Comparison of ENCODE assay signal across 14 cellular contexts in the genomic region with DNA sequence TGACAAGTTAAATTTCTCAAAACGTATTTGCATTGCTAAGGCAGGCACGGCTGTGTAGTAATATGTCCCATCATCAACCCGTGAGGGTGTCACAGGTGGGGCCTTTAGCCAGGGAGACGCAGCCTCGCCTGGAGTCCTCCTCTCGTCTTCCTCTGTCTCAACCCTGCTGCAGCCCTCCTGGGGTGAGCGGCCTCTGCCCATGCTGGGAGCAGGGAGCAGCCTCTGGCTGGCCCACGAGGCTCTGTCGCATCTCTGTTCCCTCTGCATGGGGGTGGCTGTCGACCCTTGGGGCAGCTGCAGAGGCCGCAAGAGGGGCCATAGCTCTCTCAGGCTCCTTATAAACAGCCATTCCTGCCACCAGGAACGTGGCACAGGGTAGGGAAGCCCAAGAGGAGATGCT. TPM values are rescaled to one million over a fixed set of nuclear protein-coding genes. Genes with fewer than 3 reads are reported as not detected.
DNase-seq lines count a peak whose midpoint lies in the region; ATAC-seq and TF ChIP-seq lines count a peak whose summit lies in the region.
"Had no signal": no experiment of that assay in that cellular context is flagged by ENCODE, and none has a peak within 500 bp of the region (broad histone marks: within the 10 kb centered on the region; RNA-seq: fewer than 3 reads in every experiment).

No MANE protein-coding gene starts in this region.

- H4K20me1 ChIP-seq in GM23248 (ENCODE audit: insufficient read depth) = no peaks in the 10 kb centered on the region

- WGBS in GM23248 (ENCODE audit: low coverage in 1 of 2, low lambda C conversion rate in 2 of 2, missing lambda C conversion rate in 2 of 2), 2 experiments = 62 to 67% methylated on average over 11 to 12 of the region's 12 CpGs
- 75 to 81% (median 78%) methylated on average over 9 to 12 of the region's 12 CpGs for WGBS in stomach, 5 donors

- H3K79me2 ChIP-seq in GM23248 (ENCODE audit: insufficient read depth) = no peaks in the 10 kb centered on the region

- H3K9ac ChIP-seq in GM23248 (no peak overlapping the region), adipocyte (ENCODE audit: low read length) (peak overlapping the region; percentile 34)

- H2AFZ ChIP-seq in GM23248 = no peak overlapping the region

- H3K27me3 ChIP-seq in GM23248 (replicated peaks; ENCODE audit: insufficient read depth) (no peaks in the 10 kb centered on the region), adipocyte (replicated peaks; ENCODE audit: control insufficient read depth, insufficient read depth, low read length) (no peaks in the 10 kb centered on the region), layer of hippocampus (ENCODE audit: control insufficient read depth, insufficient read depth, low read length) (no peaks in the 10 kb centered on the region), stomach (no peaks in the 10 kb centered on the region)
- H3K27me3 ChIP-seq: ovary had no signal

- CTCF ChIA-PET in HEK293T (lab: Yijun Ruan, JAX) = interaction anchor here (0.7 to 3.4 kb wide), 18 partner anchors 10 to 202 kb away, joined by 3 to 93 read pairs (median 10); a partner anchor contains a TSS

- POLR2A ChIA-PET in HEK293T (lab: Yijun Ruan, JAX) = interaction anchor here (1.1 to 2.0 kb wide), 3 partner anchors 20 to 147 kb away, joined by 5 to 8 read pairs (median 6); a partner anchor contains a TSS

- DNase-seq in GM23248 (no peak), adipocyte (ENCODE audit: low read depth) (no peak), stomach (no peak), HEK293T (ENCODE audit: extremely low spot score) (no peak), amygdala (lab: John Stamatoyannopoulos, UW) (no peak)
- no peak for DNase-seq in stimulated activated CD4-positive, alpha-beta T cell treated with anti-CD3 and anti-CD28 coated beads, Interleukin-2, amount 100 ng/mL, for 24 hours
- DNase-seq: cortex of kidney, DMS79 had no signal

- 0 out of 2 replicates have a peak overlapping the region, but pooled peaks have one; percentile 73 for H3K27ac ChIP-seq in GM23248
- peak overlapping the region; percentile 96 for H3K27ac ChIP-seq in layer of hippocampus (ENCODE audit: low read depth, low read length)
- H3K27ac ChIP-seq in stomach = peak overlapping the region in 4 of 5 donors; percentile 30 to 96 (median 88)

- no peak overlapping the region for H3K4me3 ChIP-seq in GM23248
- H3K4me3 ChIP-seq in adipocyte (ENCODE audit: low read length) = no peak overlapping the region
- no peak overlapping the region for H3K4me3 ChIP-seq in stomach
- H3K4me3 ChIP-seq: ovary had no signal

- no peak for TF ChIP-seq CTCF in stomach (IDR thresholded peaks at IDR 0.05)

- H3F3A ChIP-seq in GM23248 (ENCODE audit: insufficient read depth) = 0 out of 2 replicates have a peak, but pooled peaks cover 4% of the 10 kb centered on the region

- no peak for TF ChIP-seq EP300 in stomach (IDR thresholded peaks at IDR 0.05)

- no peak overlapping the region for H3K4me2 ChIP-seq in GM23248 (ENCODE audit: unreplicated experiment)

- no peaks in the 10 kb centered on the region for H3K9me2 ChIP-seq in GM23248 (ENCODE audit: insufficient read depth)

- ATAC-seq in HG02678 (IDR thresholded peaks at IDR 0.05; ENCODE audit: unreplicated experiment) = no peak

- H3K9me3 ChIP-seq in GM23248 (ENCODE audit: low read depth) (no peaks in the 10 kb centered on the region), adipocyte (ENCODE audit: control insufficient read depth, low read length) (no peaks in the 10 kb centered on the region), stomach (no peaks in the 10 kb centered on the region)
- H3K9me3 ChIP-seq: ovary had no signal

- no peaks in the 10 kb centered on the region for H3K36me3 ChIP-seq in GM23248 (ENCODE audit: low read depth)
- H3K36me3 ChIP-seq in adipocyte (ENCODE audit: control insufficient read depth, insufficient read depth, low read length, severe bottlenecking) = peaks cover 3% of the 10 kb centered on the region
- H3K36me3 ChIP-seq in stomach = peaks cover 5 to 49% (median 38%) of the 10 kb centered on the region in 4 donors
- H3K36me3 ChIP-seq: ovary had no signal

- in situ Hi-C loops in GM23248 (cut with MboI) = no loop called here

- intact Hi-C loops in stomach (cut with DNase I; ENCODE audit: low total_unique reads) = loop anchor here (5.0 kb wide), 1 partner anchor 115 kb away; no protein-coding TSS in a partner anchor

- H3K4me1 ChIP-seq in GM23248 (ENCODE audit: insufficient read depth) (peaks cover 13% of the 10 kb centered on the region), adipocyte (ENCODE audit: control insufficient read depth, insufficient read depth, low read length) (peaks cover 20% of the 10 kb centered on the region), stomach (peaks cover 40 to 51% (median 49%) of the 10 kb centered on the region in 4 donors)

- no peak for TF ChIP-seq POLR2A in stomach (IDR thresholded peaks at IDR 0.05)

TF ChIP-seq in HEK293T, 16 proteins besides CTCF, POLR2A, EP300 and RAD21:
- no peak for TF ChIP-seq SUZ12 (IDR thresholded peaks at IDR 0.05)
- TF ChIP-seq FOXK2 (IDR thresholded peaks at IDR 0.05) = no peak
- no peak for TF ChIP-seq HDGF (IDR thresholded peaks at IDR 0.05; ENCODE audit: borderline replicate concordance)
- no peak for TF ChIP-seq CTBP1 (IDR thresholded peaks at IDR 0.05; ENCODE audit: borderline replicate concordance)
- no peak for TF ChIP-seq FOXA1 (IDR thresholded peaks at IDR 0.05)
- no peak for TF ChIP-seq ARNT (IDR thresholded peaks at IDR 0.05)
- TF ChIP-seq BHLHE40 (IDR thresholded peaks at IDR 0.05; ENCODE audit: borderline replicate concordance) = no peak
- no peak for TF ChIP-seq LEF1 (IDR thresholded peaks at IDR 0.05; ENCODE audit: borderline replicate concordance)
- TF ChIP-seq ZNF384 (IDR thresholded peaks at IDR 0.05) = no peak
- no peak for TF ChIP-seq L3MBTL2 (conservative IDR thresholded peaks at IDR 0.05)
- TF ChIP-seq ELF4 (IDR thresholded peaks at IDR 0.05) = no peak
- no peak for TF ChIP-seq SP1 (IDR thresholded peaks at IDR 0.05)
- no peak for TF ChIP-seq FOXM1 (IDR thresholded peaks at IDR 0.05; ENCODE audit: borderline replicate concordance)
- no peak for TF ChIP-seq NFRKB (IDR thresholded peaks at IDR 0.05)
- TF ChIP-seq TARDBP (IDR thresholded peaks at IDR 0.05) = no peak
TF ChIP-seq in HEK293T: peak in this region for 0.

RNA-seq across cellular contexts. Expression of gene SMIM5, which starts 0.8 kb away (rescaled TPM):
- not detected in 2 replicates for total RNA-seq in GM23248 (2014; rRNA removed; shearing (Covaris generic))
- 0.08 and 0.16 TPM in 2 replicates for polyA plus RNA-seq in GM23248 (2016; fragmentation: Nextera tagmentation; extraction: Ambion mirVana)
- total RNA-seq in stomach = 10 to 100 TPM in 1 of 5 donors, 1 to 10 TPM in 1, under 1 TPM in 1, not detected in 2; 0.58 to 12.7 (median 3.6) TPM
- polyA plus RNA-seq in stomach = 10 to 100 TPM in 1 of 3 donors, 1 to 10 TPM in 2; 5.9 to 29.5 (median 10.0) TPM
- total RNA-seq: endothelial cell of umbilical vein, mammary epithelial cell, RPMI7951 had no signal
- polyA plus RNA-seq: endothelial cell of umbilical vein had no signal

RNA-seq across cellular contexts. Expression of gene RECQL5, which starts 34.5 kb away (rescaled TPM):
- 12.8 and 21.4 TPM in 2 replicates for total RNA-seq in GM23248 (2014; rRNA removed; shearing (Covaris generic))
- polyA plus RNA-seq in GM23248 (2016; fragmentation: Nextera tagmentation; extraction: Ambion mirVana) = 14.3 and 20.9 TPM in 2 replicates
- total RNA-seq in stomach = 100 to 1,000 TPM in 2 of 5 donors, 10 to 100 TPM in 3; 21.4 to 229 (median 46.7) TPM
- polyA plus RNA-seq in stomach = 10 to 100 TPM; 29.6 to 61.4 (median 50.8) TPM

RNA-seq across cellular contexts. Expression of gene SAP30BP, which starts 34.7 kb away (rescaled TPM):
- total RNA-seq in GM23248 (2014; rRNA removed; shearing (Covaris generic)) = 60.8 and 93.7 TPM in 2 replicates
- polyA plus RNA-seq in GM23248 (2016; fragmentation: Nextera tagmentation; extraction: Ambion mirVana) (93.1 and 99.1 TPM in 2 replicates), stomach (10 to 100 TPM; 59.0 to 82.5 (median 72.8) TPM)
- 100 to 1,000 TPM in 2 of 5 donors, 10 to 100 TPM in 3; 24.6 to 154 (median 72.9) TPM for total RNA-seq in stomach

RNA-seq across cellular contexts. Expression of gene MYO15B, which starts 44.8 kb away (rescaled TPM):
- total RNA-seq in GM23248 (2014; rRNA removed; shearing (Covaris generic)) = 5.8 and 7.2 TPM in 2 replicates
- polyA plus RNA-seq in GM23248 (2016; fragmentation: Nextera tagmentation; extraction: Ambion mirVana) (0.65 and 1.3 TPM in 2 replicates), stomach (10 to 100 TPM; 67.7 to 82.3 (median 68.5) TPM)
- 100 to 1,000 TPM; 138 to 515 (median 186) TPM for total RNA-seq in stomach
- total RNA-seq: RPMI7951 had no signal
